17 cellular contexts compared by ENCODE assay signal in genomic region chrX:40388441-40388840, GRCh38.
A peak's percentile ranks its signal among the peaks of the same experiment; 100 is the strongest.
DNase-seq lines count a peak whose midpoint lies in the region; ATAC-seq, FAIRE-seq and TF ChIP-seq lines count a peak whose summit lies in the region.
"Had no signal": no experiment of that assay in that cellular context is flagged by ENCODE, and none has a peak within 500 bp of the region (broad histone marks: within the 10 kb centered on the region; RNA-seq: fewer than 3 reads in every experiment).

No MANE protein-coding gene starts in this region.

- no peaks in the 10 kb centered on the region for H3K27me3 Mint-ChIP-seq in activated T-helper 17 cell treated with anti-CD3 and anti-CD28 coated beads, Interleukin-2, amount 50 U/mL, for 72 hours
- H3K27me3 Mint-ChIP-seq in immature natural killer cell (ENCODE audit: low read depth in 3 of 3), result peaks cover 0 to 7% (median 0%) of the 10 kb centered on the region in 3 donors
- H3K27me3 Mint-ChIP-seq: CD4-positive, alpha-beta T cell had no signal

- H3K4me1 Mint-ChIP-seq in activated T-helper 17 cell treated with anti-CD3 and anti-CD28 coated beads, Interleukin-2, amount 50 U/mL, for 72 hours, result no peaks in the 10 kb centered on the region
- no peaks in the 10 kb centered on the region for H3K4me1 Mint-ChIP-seq in immature natural killer cell
- H3K4me1 Mint-ChIP-seq: GM23338 had no signal

- no peak for TF ChIP-seq RAD21 in A549 (conservative IDR thresholded peaks at IDR 0.05 in 1 of 2, IDR thresholded peaks at IDR 0.05 in 1 of 2)

- TF ChIP-seq EP300 in A549 (IDR thresholded peaks at IDR 0.05), result no peak

- H3K36me3 Mint-ChIP-seq in activated T-helper 17 cell treated with anti-CD3 and anti-CD28 coated beads, Interleukin-2, amount 50 U/mL, for 72 hours (ENCODE audit: low read depth), result no peaks in the 10 kb centered on the region
- no peaks in the 10 kb centered on the region for H3K36me3 Mint-ChIP-seq in immature natural killer cell

- H3K36me3 ChIP-seq in bronchial epithelial cell (ENCODE audit: control insufficient read depth, insufficient read depth, low read length), result no peaks in the 10 kb centered on the region
- H3K36me3 ChIP-seq in pancreas, result no peaks in the 10 kb centered on the region

- H3K9me3 Mint-ChIP-seq in activated T-helper 17 cell treated with anti-CD3 and anti-CD28 coated beads, Interleukin-2, amount 50 U/mL, for 72 hours, result no peaks in the 10 kb centered on the region
- H3K9me3 Mint-ChIP-seq in immature natural killer cell, result no peaks in the 10 kb centered on the region
- H3K9me3 Mint-ChIP-seq: CD4-positive, alpha-beta T cell; GM23338 had no signal

- H3K4me1 ChIP-seq in A549 (no peaks in the 10 kb centered on the region), pancreas (no peaks in the 10 kb centered on the region)
- H3K4me1 ChIP-seq: Caco-2 had no signal

- no peak for DNase-seq in A549 (ENCODE audit: low read depth in 1 of 2, low spot score in 1 of 2)
- peak; percentile 4 for DNase-seq in NCI-H69 (lab: John Stamatoyannopoulos, UW)
- DNase-seq in bronchial epithelial cell (ENCODE audit: low read depth), result no peak
- DNase-seq in pancreas, result no peak
- no peak for DNase-seq in immature natural killer cell
- DNase-seq: AML-193; Caco-2; CD4-positive, alpha-beta T cell; GF-D8; HCEC 1CT had no signal

- H3K4me2 ChIP-seq in A549, result no peak overlapping the region
- H3K4me2 ChIP-seq: GM23338 had no signal

- peak; percentile 13 for FAIRE-seq in A549 (lab: Jason Lieb, UNC)
- peak; percentile 60 for FAIRE-seq in bronchial epithelial cell (lab: Jason Lieb, UNC)
- peak; percentile 39 for FAIRE-seq in pancreas (lab: Jason Lieb, UNC)
- FAIRE-seq: A204.1, D721Med, H54 had no signal

- TF ChIP-seq CTCF in A549 (IDR thresholded peaks at IDR 0.05) (no peak), bronchial epithelial cell (IDR thresholded peaks at IDR 0.05; ENCODE audit: insufficient read depth, low read length, severe bottlenecking) (no peak), pancreas (IDR thresholded peaks at IDR 0.05) (no peak)

- POLR2A ChIA-PET in A549 (lab: Yijun Ruan, JAX), result no interaction called here

- no peak for TF ChIP-seq POLR2A in A549 (IDR thresholded peaks at IDR 0.05; ENCODE audit: low read length)

- H3K9me3 ChIP-seq in A549 (no peaks in the 10 kb centered on the region), pancreas (no peaks in the 10 kb centered on the region)
- H3K9me3 ChIP-seq: Caco-2 had no signal

- no peak overlapping the region for H3K4me3 Mint-ChIP-seq in activated T-helper 17 cell treated with anti-CD3 and anti-CD28 coated beads, Interleukin-2, amount 50 U/mL, for 72 hours
- H3K4me3 Mint-ChIP-seq in immature natural killer cell, result no peak overlapping the region
- H3K4me3 Mint-ChIP-seq: CD4-positive, alpha-beta T cell; GM23338 had no signal

- intact Hi-C loops in pancreas (cut with DNase I), result no loop called here

- 74% methylated on average over 5 of the region's 5 CpGs for WGBS in A549 (ENCODE audit: missing lambda C conversion rate)
- 72 to 84% methylated on average over 5 of the region's 5 CpGs for WGBS in pancreas, 2 donors

- H3K27ac Mint-ChIP-seq in activated T-helper 17 cell treated with anti-CD3 and anti-CD28 coated beads, Interleukin-2, amount 50 U/mL, for 72 hours, result no peak overlapping the region
- no peak overlapping the region for H3K27ac Mint-ChIP-seq in immature natural killer cell
- H3K27ac Mint-ChIP-seq: CD4-positive, alpha-beta T cell; GM23338 had no signal

- ATAC-seq in A549 (no peak), pancreas (no peak), HG03135 (IDR thresholded peaks at IDR 0.05; ENCODE audit: unreplicated experiment) (no peak)
- ATAC-seq in activated T-helper 17 cell treated with anti-CD3 and anti-CD28 coated beads, Interleukin-2, amount 50 U/mL, for 72 hours (replicated peaks), result no peak
- ATAC-seq: GM23338 had no signal

- CTCF ChIA-PET in A549 (lab: Yijun Ruan, JAX), result no interaction called here

- H3K27me3 ChIP-seq in bronchial epithelial cell (ENCODE audit: control insufficient read depth, insufficient read depth, low read length) (no peaks in the 10 kb centered on the region), pancreas (no peaks in the 10 kb centered on the region)

- H3K4me3 ChIP-seq in A549, result no peak overlapping the region
- H3K4me3 ChIP-seq in bronchial epithelial cell (ENCODE audit: low read depth, low read length), result no peak overlapping the region
- H3K4me3 ChIP-seq in pancreas, result no peak overlapping the region
- H3K4me3 ChIP-seq: GM23338 had no signal

- H3K27ac ChIP-seq in A549 (no peak overlapping the region), pancreas (no peak overlapping the region)
- H3K27ac ChIP-seq: C4-2B had no signal

TF ChIP-seq in A549, 52 proteins besides CTCF, POLR2A, EP300 and RAD21:
- no peak for TF ChIP-seq RNF2 (IDR thresholded peaks at IDR 0.05; ENCODE audit: borderline replicate concordance, low read depth)
